In genomic region chr13:73304442-73304841, GRCh38 we compare ENCODE assay signal across 25 cellular contexts.
DNase-seq lines count a peak whose midpoint lies in the region; ATAC-seq, FAIRE-seq and TF ChIP-seq lines count a peak whose summit lies in the region.
"Had no signal": no experiment of that assay in that cellular context is flagged by ENCODE, and none has a peak within 500 bp of the region (broad histone marks: within the 10 kb centered on the region; RNA-seq: fewer than 3 reads in every experiment).

No MANE protein-coding gene starts in this region.

- no peak for FAIRE-seq in keratinocyte (lab: Jason Lieb, UNC)
- FAIRE-seq: A549, D721Med, GM18507 had no signal

- dilution Hi-C loops in mammary epithelial cell (cut with HindIII; ENCODE audit: low sequenced_read_pairs): no loop called here
- dilution Hi-C loops in keratinocyte (cut with MboI; ENCODE audit: extremely low pct_ligation_motif_present, low sequenced_read_pairs): no loop called here

- no peaks in the 10 kb centered on the region for H3K36me3 ChIP-seq in GM23338 (ENCODE audit: insufficient read depth)
- H3K36me3 ChIP-seq in mammary epithelial cell (ENCODE audit: insufficient read depth, low read length): no peaks in the 10 kb centered on the region
- H3K36me3 ChIP-seq in keratinocyte (ENCODE audit: control insufficient read depth in 2 of 2, extremely low read depth in 1 of 2, insufficient read depth in 2 of 2, low read length in 2 of 2): no peaks in the 10 kb centered on the region
- H3K36me3 ChIP-seq: BLaER1 treated with 17β-estradiol and CSF1 and Interleukin-3, amounts not matched to agents 10 nM and 100 nM had no signal

- H3K4me3 Mint-ChIP-seq in GM23338: no peak overlapping the region
- H3K4me3 Mint-ChIP-seq in activated CD8-positive, alpha-beta T cell treated with anti-CD3 and anti-CD28 coated beads, Interleukin-2, amount 10 ng/mL, durations not matched to agents 7 days and 5 days: no peak overlapping the region
- H3K4me3 Mint-ChIP-seq: CD4-positive, alpha-beta T cell had no signal

- no peaks in the 10 kb centered on the region for H3K9me1 ChIP-seq in keratinocyte (ENCODE audit: control insufficient read depth, extremely low read depth, insufficient read depth, low read length)

- H3K27ac ChIP-seq in GM23338 (ENCODE audit: low read depth) (no peak overlapping the region), mammary epithelial cell (ENCODE audit: insufficient read depth, low read depth, low read length) (peak overlapping the region; percentile 52), keratinocyte (ENCODE audit: control insufficient read depth, insufficient read depth, low read length) (peak overlapping the region; percentile 75)
- H3K27ac ChIP-seq: A549; BLaER1 treated with 17β-estradiol and CSF1 and Interleukin-3, amounts not matched to agents 10 nM and 100 nM; HL-60; PC-9 had no signal

- BruUV-seq in mammary epithelial cell (replicated peaks; lab: Mats Ljungman, UMichigan): TSS peak; percentile 94

- no peaks in the 10 kb centered on the region for H3K36me3 Mint-ChIP-seq in GM23338 (ENCODE audit: low read depth)
- no peaks in the 10 kb centered on the region for H3K36me3 Mint-ChIP-seq in activated CD8-positive, alpha-beta T cell treated with anti-CD3 and anti-CD28 coated beads, Interleukin-2, amount 10 ng/mL, durations not matched to agents 7 days and 5 days (ENCODE audit: low read depth)

- H3K4me1 Mint-ChIP-seq in GM23338: peaks cover 7% of the 10 kb centered on the region
- H3K4me1 Mint-ChIP-seq in activated CD8-positive, alpha-beta T cell treated with anti-CD3 and anti-CD28 coated beads, Interleukin-2, amount 10 ng/mL, durations not matched to agents 7 days and 5 days (ENCODE audit: low read depth): peaks cover 5% of the 10 kb centered on the region

- H4K20me1 ChIP-seq in GM23338 (replicated peaks; ENCODE audit: insufficient read depth): no peaks in the 10 kb centered on the region
- no peaks in the 10 kb centered on the region for H4K20me1 ChIP-seq in mammary epithelial cell (ENCODE audit: insufficient read depth, low read length)
- H4K20me1 ChIP-seq in keratinocyte (ENCODE audit: control insufficient read depth, extremely low read depth, insufficient read depth, low read length): no peaks in the 10 kb centered on the region
- H4K20me1 ChIP-seq: BLaER1 treated with 17β-estradiol and CSF1 and Interleukin-3, amounts not matched to agents 10 nM and 100 nM had no signal

- H3K9me3 Mint-ChIP-seq in GM23338: no peaks in the 10 kb centered on the region
- no peaks in the 10 kb centered on the region for H3K9me3 Mint-ChIP-seq in activated CD8-positive, alpha-beta T cell treated with anti-CD3 and anti-CD28 coated beads, Interleukin-2, amount 10 ng/mL, durations not matched to agents 7 days and 5 days (ENCODE audit: insufficient read depth)
- H3K9me3 Mint-ChIP-seq: CD4-positive, alpha-beta T cell had no signal

- H3K79me2 ChIP-seq in GM23338 (replicated peaks; ENCODE audit: insufficient read depth): no peaks in the 10 kb centered on the region
- no peaks in the 10 kb centered on the region for H3K79me2 ChIP-seq in mammary epithelial cell (ENCODE audit: insufficient read depth, low read length)
- H3K79me2 ChIP-seq in keratinocyte (ENCODE audit: control insufficient read depth, insufficient read depth, low read length): no peaks in the 10 kb centered on the region

- H3K27ac Mint-ChIP-seq in GM23338: no peak overlapping the region
- no peak overlapping the region for H3K27ac Mint-ChIP-seq in activated CD8-positive, alpha-beta T cell treated with anti-CD3 and anti-CD28 coated beads, Interleukin-2, amount 10 ng/mL, durations not matched to agents 7 days and 5 days
- H3K27ac Mint-ChIP-seq: CD4-positive, alpha-beta T cell had no signal

- H3K27me3 ChIP-seq in GM23338 (ENCODE audit: insufficient read depth): no peaks in the 10 kb centered on the region
- no peaks in the 10 kb centered on the region for H3K27me3 ChIP-seq in mammary epithelial cell (ENCODE audit: insufficient read depth, low read length)
- H3K27me3 ChIP-seq in keratinocyte (ENCODE audit: control insufficient read depth, extremely low read depth, insufficient read depth, low read length): no peaks in the 10 kb centered on the region
- H3K27me3 ChIP-seq: BLaER1 treated with 17β-estradiol and CSF1 and Interleukin-3, amounts not matched to agents 10 nM and 100 nM had no signal

- H3K4me3 ChIP-seq in GM23338: no peak overlapping the region
- no peak overlapping the region for H3K4me3 ChIP-seq in mammary epithelial cell (replicated peaks in 1 of 3; ENCODE audit: insufficient read depth in 1 of 3, low read depth in 2 of 3, low read length in 3 of 3)
- H3K4me3 ChIP-seq in keratinocyte (ENCODE audit: control insufficient read depth in 2 of 3, extremely low read depth in 1 of 3, insufficient read depth in 2 of 3, low read depth in 1 of 3, low read length in 3 of 3): no peak overlapping the region
- H3K4me3 ChIP-seq: A549; BLaER1 treated with 17β-estradiol and CSF1 and Interleukin-3, amounts not matched to agents 10 nM and 100 nM; PC-9 had no signal

- no peaks in the 10 kb centered on the region for H3K9me2 ChIP-seq in GM23338 (ENCODE audit: insufficient read depth)

- intact Hi-C loops in mammary epithelial cell (cut with micrococcal nuclease): loop anchor here (1.0 to 5.0 kb wide), 3 partner anchors 30 to 79 kb away; no protein-coding TSS in a partner anchor

- H3K9ac ChIP-seq in mammary epithelial cell (ENCODE audit: insufficient read depth, low read length) (no peak overlapping the region), keratinocyte (ENCODE audit: control insufficient read depth, extremely low read depth, insufficient read depth, low read length) (peak overlapping the region; percentile 2)
- H3K9ac ChIP-seq: BLaER1 treated with 17β-estradiol and CSF1 and Interleukin-3, amounts not matched to agents 10 nM and 100 nM had no signal

- H2AFZ ChIP-seq in GM23338: peak overlapping the region; percentile 56; the same call in 1 of the 2 replicates
- peak overlapping the region; percentile 38 for H2AFZ ChIP-seq in mammary epithelial cell (ENCODE audit: low read depth, low read length)
- peak overlapping the region; percentile 64 for H2AFZ ChIP-seq in keratinocyte (ENCODE audit: control insufficient read depth, low read length)
- H2AFZ ChIP-seq: PC-9 had no signal

- H3K27me3 Mint-ChIP-seq in GM23338 (ENCODE audit: insufficient read depth, low read depth, poor library complexity): no peaks in the 10 kb centered on the region
- H3K27me3 Mint-ChIP-seq in activated CD8-positive, alpha-beta T cell treated with anti-CD3 and anti-CD28 coated beads, Interleukin-2, amount 10 ng/mL, durations not matched to agents 7 days and 5 days (ENCODE audit: low read depth): peaks cover 3% of the 10 kb centered on the region

- DNase-seq in GM23338 (ENCODE audit: low spot score) (no peak), NCI-H226 (peak; percentile 20), mammary epithelial cell (no peak), keratinocyte (ENCODE audit: low read depth, low spot score) (no peak), SHP77 (lab: John Stamatoyannopoulos, UW) (no peak)
- DNase-seq in activated CD8-positive, alpha-beta T cell treated with anti-CD3 and anti-CD28 coated beads, Interleukin-2, amount 10 ng/mL, durations not matched to agents 7 days and 5 days: no peak
- DNase-seq: AML-193; CD4-positive, alpha-beta T cell; DMS53; GOT3; NCI-H1092 treated with DMSO at 0.1 percent for 48 hours; NCI-H1436; NCI-H187 treated with DMSO at 0.1 percent for 48 hours; NCI-H2171 treated with DMSO at 0.1 percent for 48 hours; NCI-H524; NCI-H774; PC-9; Right ventricle myocardium superior; SW 1271 had no signal

- WGBS in mammary epithelial cell (ENCODE audit: low coverage, missing lambda C conversion rate): 92% methylated on average over 2 of the region's 2 CpGs

- H3K4me1 ChIP-seq in GM23338 (ENCODE audit: insufficient read depth): peaks cover 8% of the 10 kb centered on the region; the same call in 1 of the 2 replicates
- H3K4me1 ChIP-seq in mammary epithelial cell (ENCODE audit: insufficient read depth, low read length): peaks cover 13% of the 10 kb centered on the region
- peaks cover 14% of the 10 kb centered on the region for H3K4me1 ChIP-seq in keratinocyte (ENCODE audit: control insufficient read depth, extremely low read depth, insufficient read depth, low read length)
- H3K4me1 ChIP-seq: BLaER1 treated with 17β-estradiol and CSF1 and Interleukin-3, amounts not matched to agents 10 nM and 100 nM had no signal

- CTCF ChIA-PET in mammary epithelial cell (lab: Charles Lee; ENCODE audit: low non-redundant PET): no interaction called here
- CTCF ChIA-PET in activated CD8-positive, alpha-beta T cell treated with anti-CD3 and anti-CD28 coated beads, Interleukin-2, amount 10 ng/mL, durations not matched to agents 7 days and 5 days (lab: Charles Lee): no interaction called here

- H3F3A ChIP-seq in GM23338 (replicated peaks; ENCODE audit: low read depth): no peaks in the 10 kb centered on the region

- ATAC-seq in GM23338 (no peak), HG03135 (IDR thresholded peaks at IDR 0.05; ENCODE audit: unreplicated experiment) (no peak)
- no peak for ATAC-seq in activated CD8-positive, alpha-beta T cell treated with anti-CD3 and anti-CD28 coated beads, Interleukin-2, amount 10 ng/mL, durations not matched to agents 7 days and 5 days
- ATAC-seq: A549 had no signal

- TF ChIP-seq CTCF in GM23338 (conservative IDR thresholded peaks at IDR 0.05; ENCODE audit: low read depth in 2 of 2): no peak
- TF ChIP-seq CTCF in mammary epithelial cell (conservative IDR thresholded peaks at IDR 0.05 in 1 of 2, IDR thresholded peaks at IDR 0.05 in 1 of 2; ENCODE audit: extremely low read depth in 1 of 2, insufficient read depth in 1 of 2, low read depth in 1 of 2, low read length in 2 of 2): no peak
- TF ChIP-seq CTCF in keratinocyte (optimal IDR thresholded peaks at IDR 0.05 in 1 of 3, IDR thresholded peaks at IDR 0.05 in 1 of 3, conservative IDR thresholded peaks at IDR 0.05 in 1 of 3; ENCODE audit: extremely low read depth in 1 of 3, insufficient read depth in 2 of 3, low read length in 3 of 3): no peak

- in situ Hi-C loops in mammary epithelial cell (cut with MboI; ENCODE audit: low sequenced_read_pairs in 2 of 2): no loop called here

- H3K4me2 ChIP-seq in GM23338 (no peak overlapping the region), mammary epithelial cell (ENCODE audit: insufficient read depth, low read depth, low read length) (no peak overlapping the region), keratinocyte (ENCODE audit: control insufficient read depth, extremely low read depth, insufficient read depth, low read depth, low read length) (peak overlapping the region; percentile 9)
- H3K4me2 ChIP-seq: A549; BLaER1 treated with 17β-estradiol and CSF1 and Interleukin-3, amounts not matched to agents 10 nM and 100 nM; PC-9 had no signal

- no peaks in the 10 kb centered on the region for H3K9me3 ChIP-seq in mammary epithelial cell (replicated peaks; ENCODE audit: insufficient read depth, low read length)
- H3K9me3 ChIP-seq in keratinocyte (ENCODE audit: control insufficient read depth, low read depth, low read length): no peaks in the 10 kb centered on the region
- H3K9me3 ChIP-seq: A549; BLaER1 treated with 17β-estradiol and CSF1 and Interleukin-3, amounts not matched to agents 10 nM and 100 nM had no signal

- POLR2A ChIA-PET in activated CD8-positive, alpha-beta T cell treated with anti-CD3 and anti-CD28 coated beads, Interleukin-2, amount 10 ng/mL, durations not matched to agents 7 days and 5 days (lab: Charles Lee): no interaction called here

TF ChIP-seq in GM23338, 12 proteins besides CTCF, POLR2A, EP300 and RAD21 (continues in another document):
- TF ChIP-seq CREB1 (CRISPR knock-in tag; IDR thresholded peaks at IDR 0.05; ENCODE audit: low read depth): no peak
